15 cellular contexts compared by ENCODE assay signal in genomic region chr7:84614821-84615506, GRCh38.
DNase-seq lines count a peak whose midpoint lies in the region; ATAC-seq and TF ChIP-seq lines count a peak whose summit lies in the region.
"Had no signal": no experiment of that assay in that cellular context is flagged by ENCODE, and none has a peak within 500 bp of the region (broad histone marks: within the 10 kb centered on the region; RNA-seq: fewer than 3 reads in every experiment).

No MANE protein-coding gene starts in this region.

- no peak overlapping the region for H3K18ac ChIP-seq in H9 (ENCODE audit: insufficient read length, low read depth, low read length)

- H3K23me2 ChIP-seq in H9 (ENCODE audit: insufficient read length, low read depth, low read length, poor library complexity, severe bottlenecking), result no peaks in the 10 kb centered on the region

- H3K36me3 ChIP-seq in A673 (ENCODE audit: insufficient read depth, low read length, poor library complexity, severe bottlenecking) (no peaks in the 10 kb centered on the region), RWPE2 (ENCODE audit: low read depth) (no peaks in the 10 kb centered on the region), suprapubic skin (no peaks in the 10 kb centered on the region), colonic mucosa (no peaks in the 10 kb centered on the region)
- H3K36me3 ChIP-seq: ovary had no signal

- no peak for TF ChIP-seq POLR2A in suprapubic skin (IDR thresholded peaks at IDR 0.05)

- H4K20me1 ChIP-seq in H9 (ENCODE audit: control insufficient read depth, insufficient read depth, insufficient read length), result no peaks in the 10 kb centered on the region

- POLR2A ChIA-PET in A673 (lab: Charles Lee; ENCODE audit: low non-redundant PET), result no interaction called here

- H3K27ac Mint-ChIP-seq in H9, result peak overlapping the region in 1 of 3 experiments; percentile 31; a peak in 1 of 7 replicates
- H3K27ac Mint-ChIP-seq: WTC11 had no signal

- H3K4me1 ChIP-seq in A673 (ENCODE audit: insufficient read depth, low read length, poor library complexity, severe bottlenecking) (no peaks in the 10 kb centered on the region), H9 (ENCODE audit: insufficient read depth, low read length) (no peaks in the 10 kb centered on the region), RWPE2 (ENCODE audit: insufficient read depth, poor library complexity, severe bottlenecking) (peaks cover 7% of the 10 kb centered on the region), suprapubic skin (no peaks in the 10 kb centered on the region), colonic mucosa (no peaks in the 10 kb centered on the region)

- CTCF ChIA-PET in A673 (lab: Charles Lee), result no interaction called here

- H2AFZ ChIP-seq in H9 (ENCODE audit: low read length), result no peak overlapping the region

- peak; percentile 35; the same call in 1 of the 2 replicates for TF ChIP-seq CTCF in A673 (conservative IDR thresholded peaks at IDR 0.05; ENCODE audit: low read depth, low read length)
- TF ChIP-seq CTCF in H9 (conservative IDR thresholded peaks at IDR 0.05), result 0 out of 3 replicates have a peak, but pooled peaks have one; percentile 22
- peak; percentile 40 for TF ChIP-seq CTCF in RWPE2 (IDR thresholded peaks at IDR 0.05; ENCODE audit: poor library complexity, severe bottlenecking)
- peak; percentile 26 for TF ChIP-seq CTCF in fibroblast of mammary gland (conservative IDR thresholded peaks at IDR 0.05; ENCODE audit: control insufficient read depth, insufficient read depth, low read depth, low read length)
- TF ChIP-seq CTCF in suprapubic skin (IDR thresholded peaks at IDR 0.05), result no peak
- no peak for TF ChIP-seq CTCF in colonic mucosa (IDR thresholded peaks at IDR 0.05)

- H3K4ac ChIP-seq in H9 (ENCODE audit: low read depth, low read length), result no peak overlapping the region

- H3K9me3 Mint-ChIP-seq in H9, result no peaks in the 10 kb centered on the region
- H3K9me3 Mint-ChIP-seq: WTC11 had no signal

- H3K27ac ChIP-seq in A673 (ENCODE audit: low read depth, low read length, poor library complexity, severe bottlenecking) (no peak overlapping the region), H9 (ENCODE audit: insufficient read length, low read depth, low read length) (no peak overlapping the region), RWPE2 (ENCODE audit: poor library complexity, severe bottlenecking) (no peak overlapping the region), suprapubic skin (no peak overlapping the region), colonic mucosa (no peak overlapping the region)
- H3K27ac ChIP-seq: ovary had no signal

- no peaks in the 10 kb centered on the region for H3K36me3 Mint-ChIP-seq in H9 (ENCODE audit: insufficient read depth in 1 of 3, low read depth in 3 of 3)
- H3K36me3 Mint-ChIP-seq: WTC11 had no signal

- H2BK15ac ChIP-seq in H9 (ENCODE audit: low read depth, low read length), result no peak overlapping the region

- no peaks in the 10 kb centered on the region for H3K9me3 ChIP-seq in A673 (ENCODE audit: low read depth, low read length, poor library complexity, severe bottlenecking)
- no peaks in the 10 kb centered on the region for H3K9me3 ChIP-seq in H9 (ENCODE audit: control insufficient read depth, low read depth, low read length)
- no peaks in the 10 kb centered on the region for H3K9me3 ChIP-seq in RWPE2 (ENCODE audit: severe bottlenecking)
- no peaks in the 10 kb centered on the region for H3K9me3 ChIP-seq in suprapubic skin
- H3K9me3 ChIP-seq in colonic mucosa, result no peaks in the 10 kb centered on the region
- H3K9me3 ChIP-seq: ovary had no signal

- no peak overlapping the region for H2AK5ac ChIP-seq in H9 (ENCODE audit: insufficient read length, low read length)

- no TSS peak for BruUV-seq in A673 (replicated peaks; lab: Mats Ljungman, UMichigan)

- no peaks in the 10 kb centered on the region for H3K27me3 Mint-ChIP-seq in H9 (ENCODE audit: low read depth)

- H2BK12ac ChIP-seq in H9 (ENCODE audit: insufficient read length, low read depth, low read length), result no peak overlapping the region

- no peak overlapping the region for H3K56ac ChIP-seq in H9 (ENCODE audit: insufficient read length, low read depth, low read length)

- H3K4me3 ChIP-seq in A673 (ENCODE audit: low read depth, low read length, poor library complexity, severe bottlenecking) (no peak overlapping the region), RWPE2 (ENCODE audit: severe bottlenecking) (no peak overlapping the region), fibroblast of mammary gland (ENCODE audit: control insufficient read depth, low read depth, low read length) (no peak overlapping the region), suprapubic skin (no peak overlapping the region), colonic mucosa (no peak overlapping the region)
- H3K4me3 ChIP-seq: ovary had no signal

- H2BK120ac ChIP-seq in H9 (ENCODE audit: low read depth, low read length, poor library complexity, severe bottlenecking), result no peak overlapping the region

- DNase-seq in A673 (ENCODE audit: low spot score), result no peak
- no peak for DNase-seq in H9
- no peak for DNase-seq in RWPE2 (ENCODE audit: low spot score)
- DNase-seq in fibroblast of mammary gland (ENCODE audit: low read depth), result peak; percentile 41
- no peak for DNase-seq in suprapubic skin (ENCODE audit: low spot score in 2 of 2)
- DNase-seq in colonic mucosa, result no peak
- no peak for DNase-seq in HuH-7.5 (ENCODE audit: low spot score)
- DNase-seq: activated gamma-delta T cell treated with Interleukin-2 at 50 U/mL for 16 hours; effector memory CD4-positive, alpha-beta T cell; NCI-H1092; ovary; stimulated activated CD4-positive, alpha-beta T cell treated with anti-CD3 and anti-CD28 coated beads, Interleukin-12 subunit alpha, Interleukin-12 subunit beta, amount 100 ng/mL, for 4 hours; substantia nigra had no signal

- intact Hi-C loops in A673 (cut with micrococcal nuclease; ENCODE audit: unreplicated experiment) (no loop called here), colonic mucosa (cut with DNase I) (no loop called here)

- no peak overlapping the region for H4K5ac ChIP-seq in H9 (ENCODE audit: insufficient read length, low read depth, low read length)

- H3K4me2 ChIP-seq in H9 (ENCODE audit: insufficient read depth, insufficient read length, low read length), result no peak overlapping the region

- no peak overlapping the region for H3K14ac ChIP-seq in H9 (ENCODE audit: insufficient read depth, low read length)

- no peak overlapping the region for H3K9ac ChIP-seq in H9 (ENCODE audit: extremely low read depth, insufficient read length, low read length)
- no peak overlapping the region for H3K9ac ChIP-seq in colonic mucosa (ENCODE audit: low read depth in 2 of 2, low read length in 2 of 2)

- no peak overlapping the region for H4K8ac ChIP-seq in H9 (replicated peaks; ENCODE audit: insufficient read length, low read depth, low read length)

- H2BK5ac ChIP-seq in H9 (ENCODE audit: insufficient read length, low read length), result no peak overlapping the region

- no peak for TF ChIP-seq EP300 in suprapubic skin (IDR thresholded peaks at IDR 0.05)

- H3K79me1 ChIP-seq in H9 (ENCODE audit: insufficient read depth, low read depth, low read length, poor library complexity, severe bottlenecking), result no peaks in the 10 kb centered on the region

- no peak overlapping the region for H3T11ph ChIP-seq in H9 (ENCODE audit: low read length)

- no peak overlapping the region for H3K23ac ChIP-seq in H9 (ENCODE audit: insufficient read length, low read depth, low read length)

- H2BK20ac ChIP-seq in H9 (ENCODE audit: low read depth, low read length, poor library complexity, severe bottlenecking), result no peak overlapping the region

- no peak overlapping the region for H3K4me3 Mint-ChIP-seq in H9
- H3K4me3 Mint-ChIP-seq: WTC11 had no signal

- ATAC-seq in RWPE2 (ENCODE audit: low read depth) (no peak), HG03439 (IDR thresholded peaks at IDR 0.05; ENCODE audit: unreplicated experiment) (no peak)
- ATAC-seq: WTC11 had no signal

- H4K91ac ChIP-seq in H9 (ENCODE audit: insufficient read length, low read depth, low read length), result no peak overlapping the region

- no peaks in the 10 kb centered on the region for H3K4me1 Mint-ChIP-seq in H9
- H3K4me1 Mint-ChIP-seq: WTC11 had no signal

- no peaks in the 10 kb centered on the region for H3K79me2 ChIP-seq in H9 (ENCODE audit: insufficient read depth, low read length)

- no peaks in the 10 kb centered on the region for H3K27me3 ChIP-seq in A673 (replicated peaks; ENCODE audit: insufficient read depth, low read depth, low read length, poor library complexity)
- H3K27me3 ChIP-seq in H9 (ENCODE audit: insufficient read depth, low read length), result no peaks in the 10 kb centered on the region
- H3K27me3 ChIP-seq in RWPE2 (ENCODE audit: insufficient read depth, poor library complexity, severe bottlenecking), result no peaks in the 10 kb centered on the region
- no peaks in the 10 kb centered on the region for H3K27me3 ChIP-seq in suprapubic skin
- no peaks in the 10 kb centered on the region for H3K27me3 ChIP-seq in colonic mucosa
- H3K27me3 ChIP-seq: ovary had no signal

Comparison
In these comparisons a context has a peak if more than half of its experiments do, and no peak if none do; other contexts are left out.
1. CTCF ChIP-seq: peak in A673 (single experiment), H9 (single experiment), RWPE2 (single experiment) and fibroblast of mammary gland (single experiment); none in suprapubic skin (0 of 2) and colonic mucosa (single experiment).